ENCODE assay signal across 26 cellular contexts in genomic region chr3:130816873-130817445, GRCh38.
DNase-seq lines count a peak whose midpoint lies in the region; ATAC-seq, FAIRE-seq and TF ChIP-seq lines count a peak whose summit lies in the region.
"Had no signal": no experiment of that assay in that cellular context is flagged by ENCODE, and none has a peak within 500 bp of the region (broad histone marks: within the 10 kb centered on the region; RNA-seq: fewer than 3 reads in every experiment).

No MANE protein-coding gene starts in this region.

- H2AFZ ChIP-seq in GM23338 (no peak overlapping the region), keratinocyte (ENCODE audit: control insufficient read depth, low read length) (no peak overlapping the region)

- H3K9me3 ChIP-seq in SJCRH30 (replicated peaks) = no peaks in the 10 kb centered on the region
- H3K9me3 ChIP-seq in keratinocyte (ENCODE audit: control insufficient read depth, low read depth, low read length) = no peaks in the 10 kb centered on the region

- peaks cover 5% of the 10 kb centered on the region for H3K36me3 ChIP-seq in GM23338 (ENCODE audit: insufficient read depth)
- no peaks in the 10 kb centered on the region for H3K36me3 ChIP-seq in SJCRH30
- H3K36me3 ChIP-seq in keratinocyte (ENCODE audit: control insufficient read depth in 2 of 2, extremely low read depth in 1 of 2, insufficient read depth in 2 of 2, low read length in 2 of 2) = no peaks in the 10 kb centered on the region
- H3K36me3 ChIP-seq: BLaER1 had no signal

- no peak overlapping the region for H3K9ac ChIP-seq in keratinocyte (ENCODE audit: control insufficient read depth, extremely low read depth, insufficient read depth, low read length)
- H3K9ac ChIP-seq: BLaER1, KMS-11 had no signal

- peak overlapping the region; percentile 7; the same call in 1 of the 2 replicates for H3K27ac Mint-ChIP-seq in GM23338
- H3K27ac Mint-ChIP-seq: HFFc6 had no signal

- H3K27me3 ChIP-seq in GM23338 (ENCODE audit: insufficient read depth) (no peaks in the 10 kb centered on the region), SJCRH30 (no peaks in the 10 kb centered on the region), keratinocyte (ENCODE audit: control insufficient read depth, extremely low read depth, insufficient read depth, low read length) (no peaks in the 10 kb centered on the region)
- H3K27me3 ChIP-seq: BLaER1 had no signal

- H3K4me1 Mint-ChIP-seq in GM23338 = peaks cover 19% of the 10 kb centered on the region
- H3K4me1 Mint-ChIP-seq: CD4-positive, CD25-positive, alpha-beta regulatory T cell had no signal

- H3K9me3 Mint-ChIP-seq in GM23338 = peaks cover 25% of the 10 kb centered on the region
- H3K9me3 Mint-ChIP-seq: HFFc6 had no signal

- H3K9me1 ChIP-seq in keratinocyte (ENCODE audit: control insufficient read depth, extremely low read depth, insufficient read depth, low read length) = no peaks in the 10 kb centered on the region

- H3K36me3 Mint-ChIP-seq in GM23338 (ENCODE audit: low read depth) = peaks cover 17% of the 10 kb centered on the region; the same call in 2 of the 3 replicates
- H3K36me3 Mint-ChIP-seq: CD4-positive, CD25-positive, alpha-beta regulatory T cell had no signal

- H3K79me2 ChIP-seq in GM23338 (replicated peaks; ENCODE audit: insufficient read depth) (no peaks in the 10 kb centered on the region), keratinocyte (ENCODE audit: control insufficient read depth, insufficient read depth, low read length) (no peaks in the 10 kb centered on the region)

- H3K27me3 Mint-ChIP-seq in GM23338 (ENCODE audit: insufficient read depth, low read depth, poor library complexity) = peaks cover 1% of the 10 kb centered on the region

- peak; percentile 36 for FAIRE-seq in keratinocyte (lab: Jason Lieb, UNC)
- FAIRE-seq: A204.1, HTR-8/SVneo had no signal

- no peak overlapping the region for H3K4me3 ChIP-seq in GM23338
- H3K4me3 ChIP-seq in SJCRH30 = no peak overlapping the region
- no peak overlapping the region for H3K4me3 ChIP-seq in keratinocyte (ENCODE audit: control insufficient read depth in 2 of 3, extremely low read depth in 1 of 3, insufficient read depth in 2 of 3, low read depth in 1 of 3, low read length in 3 of 3)
- H3K4me3 ChIP-seq: BLaER1 had no signal

- H3K9me2 ChIP-seq in GM23338 (ENCODE audit: insufficient read depth) = peaks cover 13% of the 10 kb centered on the region; the same call in 1 of the 2 replicates

- H3F3A ChIP-seq in GM23338 (replicated peaks; ENCODE audit: low read depth) = no peaks in the 10 kb centered on the region

- H3K27ac ChIP-seq in GM23338 (ENCODE audit: low read depth) (peak overlapping the region; percentile 5; the same call in 1 of the 2 replicates), SJCRH30 (no peak overlapping the region), keratinocyte (ENCODE audit: control insufficient read depth, insufficient read depth, low read length) (no peak overlapping the region)
- H3K27ac ChIP-seq: BLaER1, KMS-11, RWPE1 had no signal

- H3K4me3 Mint-ChIP-seq in GM23338 = no peak overlapping the region
- H3K4me3 Mint-ChIP-seq: CD4-positive, CD25-positive, alpha-beta regulatory T cell; H9; HFFc6 had no signal

- TF ChIP-seq CTCF in GM23338 (conservative IDR thresholded peaks at IDR 0.05; ENCODE audit: low read depth in 2 of 2) (no peak), keratinocyte (optimal IDR thresholded peaks at IDR 0.05 in 1 of 3, IDR thresholded peaks at IDR 0.05 in 1 of 3, conservative IDR thresholded peaks at IDR 0.05 in 1 of 3; ENCODE audit: extremely low read depth in 1 of 3, insufficient read depth in 2 of 3, low read length in 3 of 3) (no peak)

- H3K4me1 ChIP-seq in GM23338 (ENCODE audit: insufficient read depth) (no peaks in the 10 kb centered on the region), SJCRH30 (peaks cover 19% of the 10 kb centered on the region; the same call in 1 of the 2 replicates), keratinocyte (ENCODE audit: control insufficient read depth, extremely low read depth, insufficient read depth, low read length) (peaks cover 9% of the 10 kb centered on the region)
- H3K4me1 ChIP-seq: BLaER1 had no signal

- H4K20me1 ChIP-seq in GM23338 (replicated peaks; ENCODE audit: insufficient read depth) = no peaks in the 10 kb centered on the region
- H4K20me1 ChIP-seq in keratinocyte (ENCODE audit: control insufficient read depth, extremely low read depth, insufficient read depth, low read length) = no peaks in the 10 kb centered on the region
- H4K20me1 ChIP-seq: BLaER1 had no signal

- DNase-seq in GM23338 (ENCODE audit: low spot score) (no peak), NCI-H146 (lab: John Stamatoyannopoulos, UW) (peak; percentile 92), SJCRH30 (peak; percentile 60 to 65), keratinocyte (ENCODE audit: low read depth, low spot score) (no peak), NCI-H1694 (lab: John Stamatoyannopoulos, UW) (no peak), NCI-H226 (no peak)
- no peak for DNase-seq in activated naive CD4-positive, alpha-beta T cell treated with anti-CD3 and anti-CD28 coated beads, Interleukin-2, amount 50 U/mL, for 16 hours
- DNase-seq: CD4-positive, CD25-positive, alpha-beta regulatory T cell; DMS153; DND-41; H9; HFFc6; IMR-90; NCI-H1105; NCI-H1436 treated with DMSO at 0.1 percent for 48 hours; NCI-H2029 treated with DMSO at 0.1 percent for 48 hours; NCI-H2171 treated with DMSO at 0.1 percent for 48 hours; NCI-H524; NCI-H774; SHP77; T-helper 1 cell had no signal

- no peak for ATAC-seq in GM23338

- dilution Hi-C loops in keratinocyte (cut with MboI; ENCODE audit: extremely low pct_ligation_motif_present, low sequenced_read_pairs) = no loop called here

- H3K4me2 ChIP-seq in GM23338 = no peak overlapping the region
- H3K4me2 ChIP-seq in keratinocyte (ENCODE audit: control insufficient read depth, extremely low read depth, insufficient read depth, low read depth, low read length) = no peak overlapping the region
- H3K4me2 ChIP-seq: BLaER1, KMS-11 had no signal

TF ChIP-seq in GM23338, 12 proteins besides CTCF, POLR2A, EP300 and RAD21:
- TF ChIP-seq CREB1 (CRISPR knock-in tag; IDR thresholded peaks at IDR 0.05; ENCODE audit: low read depth) = peak; percentile 48
- no peak for TF ChIP-seq REST (IDR thresholded peaks at IDR 0.05; ENCODE audit: unreplicated experiment)
TF ChIP-seq in GM23338: peak in this region for 1.

Comparison
In these comparisons a context has a peak if more than half of its experiments do, and no peak if none do; other contexts are left out.
1. DNase-seq: peak in NCI-H146 (single experiment) and SJCRH30 (2 of 2); none in GM23338 (single experiment), keratinocyte (single experiment), NCI-H1694 (single experiment), activated naive CD4-positive, alpha-beta T cell treated with anti-CD3 and anti-CD28 coated beads, Interleukin-2, amount 50 U/mL, for 16 hours (single experiment) and NCI-H226 (single experiment).